1 cellular context compared by ENCODE assay signal in genomic region chr22:24486501-24486921, GRCh38.
A peak's percentile ranks its signal among the peaks of the same experiment; 100 is the strongest.
TF ChIP-seq lines count a peak whose summit lies in the region.

No MANE protein-coding gene starts in this region.

TF ChIP-seq in SK-N-SH, 30 proteins besides CTCF, POLR2A, EP300 and RAD21 (continued from another document):
- TF ChIP-seq, protein P1, sequence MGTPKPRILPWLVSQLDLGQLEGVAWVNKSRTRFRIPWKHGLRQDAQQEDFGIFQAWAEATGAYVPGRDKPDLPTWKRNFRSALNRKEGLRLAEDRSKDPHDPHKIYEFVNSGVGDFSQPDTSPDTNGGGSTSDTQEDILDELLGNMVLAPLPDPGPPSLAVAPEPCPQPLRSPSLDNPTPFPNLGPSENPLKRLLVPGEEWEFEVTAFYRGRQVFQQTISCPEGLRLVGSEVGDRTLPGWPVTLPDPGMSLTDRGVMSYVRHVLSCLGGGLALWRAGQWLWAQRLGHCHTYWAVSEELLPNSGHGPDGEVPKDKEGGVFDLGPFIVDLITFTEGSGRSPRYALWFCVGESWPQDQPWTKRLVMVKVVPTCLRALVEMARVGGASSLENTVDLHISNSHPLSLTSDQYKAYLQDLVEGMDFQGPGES (IDR thresholded peaks at IDR 0.05; ENCODE audit: low read depth, low read length): no peak
- TF ChIP-seq TEAD4 (IDR thresholded peaks at IDR 0.05; ENCODE audit: borderline replicate concordance, insufficient read depth) (peak; percentile 97), FOSL2 (IDR thresholded peaks at IDR 0.05; ENCODE audit: borderline replicate concordance, low read depth) (peak; percentile 89), USF2 (IDR thresholded peaks at IDR 0.05; ENCODE audit: borderline replicate concordance, low read depth, low read length) (no peak), MEF2A (IDR thresholded peaks at IDR 0.05; ENCODE audit: borderline replicate concordance, low read depth) (peak; percentile 55), USF1 (IDR thresholded peaks at IDR 0.05; ENCODE audit: borderline replicate concordance, low read depth) (0 out of 2 replicates have a peak, but pooled peaks have one; percentile 8), POLR2AphosphoS5 (IDR thresholded peaks at IDR 0.05; ENCODE audit: low read depth, low read length) (peak; percentile 51; the same call in 1 of the 2 replicates), RXRA (IDR thresholded peaks at IDR 0.05; ENCODE audit: borderline replicate concordance, low read depth) (peak; percentile 81), CHD2 (IDR thresholded peaks at IDR 0.05; ENCODE audit: low read length, partially characterized antibody) (no peak), TCF12 (IDR thresholded peaks at IDR 0.05) (peak; percentile 98), GATA2 (CRISPR knock-in tag; IDR thresholded peaks at IDR 0.05) (peak; percentile 19; the same call in 1 of the 2 replicates), NFIC (IDR thresholded peaks at IDR 0.05; ENCODE audit: borderline replicate concordance) (peak; percentile 99), RCOR1 (IDR thresholded peaks at IDR 0.05; ENCODE audit: low read length) (0 out of 2 replicates have a peak, but pooled peaks have one; percentile 42), SMC3 (IDR thresholded peaks at IDR 0.05; ENCODE audit: low read depth, low read length) (no peak)
- TF ChIP-seq, protein P2, sequence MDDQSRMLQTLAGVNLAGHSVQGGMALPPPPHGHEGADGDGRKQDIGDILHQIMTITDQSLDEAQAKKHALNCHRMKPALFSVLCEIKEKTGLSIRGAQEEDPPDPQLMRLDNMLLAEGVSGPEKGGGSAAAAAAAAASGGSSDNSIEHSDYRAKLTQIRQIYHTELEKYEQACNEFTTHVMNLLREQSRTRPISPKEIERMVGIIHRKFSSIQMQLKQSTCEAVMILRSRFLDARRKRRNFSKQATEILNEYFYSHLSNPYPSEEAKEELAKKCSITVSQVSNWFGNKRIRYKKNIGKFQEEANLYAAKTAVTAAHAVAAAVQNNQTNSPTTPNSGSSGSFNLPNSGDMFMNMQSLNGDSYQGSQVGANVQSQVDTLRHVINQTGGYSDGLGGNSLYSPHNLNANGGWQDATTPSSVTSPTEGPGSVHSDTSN (IDR thresholded peaks at IDR 0.05): peak; percentile 93
